In the genomic region with DNA sequence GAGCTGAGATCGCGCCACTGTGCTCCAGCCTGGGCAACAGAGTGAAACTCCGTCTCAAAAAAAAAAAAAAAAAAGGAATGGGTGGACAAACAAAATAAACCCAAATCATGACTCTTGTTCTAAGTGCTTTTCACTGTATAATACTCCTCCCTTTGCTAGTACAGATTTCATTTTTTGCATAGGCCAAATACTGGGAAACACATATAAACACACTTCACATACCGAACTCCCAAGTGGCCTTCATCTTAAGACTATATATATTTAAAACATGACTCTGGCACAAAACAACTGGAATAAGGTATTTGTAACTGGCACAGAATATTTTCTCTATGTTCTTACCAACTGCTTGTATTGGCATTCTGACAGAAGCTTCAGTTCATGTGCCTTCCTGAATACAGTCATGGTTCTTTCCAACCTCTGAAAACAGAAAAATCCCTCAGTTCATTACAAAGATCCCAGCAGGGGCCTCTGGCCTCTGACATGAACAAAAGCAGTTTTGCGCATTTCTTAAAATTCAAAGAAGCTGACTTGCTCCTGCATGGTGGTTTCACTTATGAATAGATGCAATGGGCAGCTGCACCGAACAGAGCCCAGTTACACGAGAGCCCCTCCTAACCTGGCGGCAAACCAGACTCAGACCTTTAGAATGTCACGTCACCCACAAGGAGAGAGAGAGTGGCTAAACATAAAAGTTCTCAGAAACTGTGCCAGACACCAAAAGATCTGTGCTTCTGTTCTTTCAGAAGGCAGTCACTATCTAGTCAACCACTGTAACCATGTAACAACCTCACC, we compare ENCODE assay signal across 12 cellular contexts. TPM values are rescaled to one million over a fixed set of nuclear protein-coding genes. Genes with fewer than 3 reads are reported as not detected.
A peak's percentile ranks its signal among the peaks of the same experiment; 100 is the strongest.
DNase-seq lines count a peak whose midpoint lies in the region; ATAC-seq and TF ChIP-seq lines count a peak whose summit lies in the region.
"Had no signal": no experiment of that assay in that cellular context is flagged by ENCODE, and none has a peak within 500 bp of the region (broad histone marks: within the 10 kb centered on the region; RNA-seq: fewer than 3 reads in every experiment).

No MANE protein-coding gene starts in this region.

- H3K4me3 ChIP-seq in upper lobe of left lung = no peak overlapping the region
- H3K4me3 ChIP-seq: esophagus squamous epithelium had no signal

- H3K9me3 Mint-ChIP-seq in chondrocyte (ENCODE audit: low read depth) (no peaks in the 10 kb centered on the region), osteocyte (ENCODE audit: unreplicated experiment) (no peaks in the 10 kb centered on the region)

- TF ChIP-seq CTCF in chondrocyte (IDR thresholded peaks at IDR 0.05) = no peak
- TF ChIP-seq CTCF in osteocyte (IDR thresholded peaks at IDR 0.05) = no peak
- no peak for TF ChIP-seq CTCF in upper lobe of left lung (IDR thresholded peaks at IDR 0.05)

- no peak for TF ChIP-seq POLR2A in upper lobe of left lung (IDR thresholded peaks at IDR 0.05)

- H3K27ac Mint-ChIP-seq in chondrocyte (ENCODE audit: unreplicated experiment) (peak overlapping the region; percentile 97), osteocyte (ENCODE audit: unreplicated experiment) (peak overlapping the region; percentile 96)

- H3K4me1 Mint-ChIP-seq in chondrocyte (ENCODE audit: low read depth) (peaks cover 28% of the 10 kb centered on the region), osteocyte (ENCODE audit: unreplicated experiment) (peaks cover 27% of the 10 kb centered on the region)

- in situ Hi-C loops in Caki2 (cut with HindIII; ENCODE audit: low pct_unique_long_range_greater_than_20kb, low sequenced_read_pairs) = no loop called here

- H3K27ac ChIP-seq in upper lobe of left lung = no peak overlapping the region
- H3K27ac ChIP-seq: esophagus squamous epithelium had no signal

- H3K4me1 ChIP-seq in upper lobe of left lung = no peaks in the 10 kb centered on the region
- H3K4me1 ChIP-seq: esophagus squamous epithelium had no signal

- DNase-seq in Caki2 (ENCODE audit: low read depth) (peak; percentile 20), chondrocyte (ENCODE audit: low spot score) (no peak), osteocyte (ENCODE audit: extremely low spot score, unreplicated experiment) (peak; percentile 85), RKO (ENCODE audit: low spot score) (no peak), upper lobe of left lung (no peak)
- DNase-seq in activated CD4-positive, alpha-beta T cell treated with anti-CD3 and anti-CD28 coated beads, Interleukin-2, amount 50 U/mL, for 48 hours = peak; percentile 41 to 52
- DNase-seq: activated CD4-positive, CD25-positive, alpha-beta regulatory T cell treated with anti-CD3 and anti-CD28 coated beads, Interleukin-2, amount 50 U/mL, for 72 hours; DMS 273 treated with DMSO at 0.1 percent for 48 hours; esophagus squamous epithelium; mammary epithelial cell had no signal

- peaks cover 48 to 97% (median 85%) of the 10 kb centered on the region in 4 donors for H3K36me3 ChIP-seq in upper lobe of left lung

- no peaks in the 10 kb centered on the region for H3K9me3 ChIP-seq in upper lobe of left lung
- H3K9me3 ChIP-seq: esophagus squamous epithelium had no signal

- 84 to 85% methylated on average over 9 of the region's 9 CpGs for WGBS in upper lobe of left lung, 2 donors

- ATAC-seq in HG03460 (IDR thresholded peaks at IDR 0.05; ENCODE audit: unreplicated experiment) (no peak), HG02885 (IDR thresholded peaks at IDR 0.05; ENCODE audit: poor library complexity, unreplicated experiment) (no peak), upper lobe of left lung (ENCODE audit: low FRiP score in 2 of 2) (no peak)

- peak overlapping the region; percentile 48 for H3K4me3 Mint-ChIP-seq in chondrocyte (ENCODE audit: unreplicated experiment)
- H3K4me3 Mint-ChIP-seq in osteocyte (ENCODE audit: unreplicated experiment) = peak overlapping the region; percentile 50

- H3K27me3 Mint-ChIP-seq in chondrocyte (ENCODE audit: low read depth) (no peaks in the 10 kb centered on the region), osteocyte (ENCODE audit: unreplicated experiment) (no peaks in the 10 kb centered on the region)

- TF ChIP-seq EP300 in upper lobe of left lung (IDR thresholded peaks at IDR 0.05) = no peak

- H3K27me3 ChIP-seq in upper lobe of left lung = no peaks in the 10 kb centered on the region
- H3K27me3 ChIP-seq: esophagus squamous epithelium had no signal

- H3K36me3 Mint-ChIP-seq in chondrocyte (ENCODE audit: low read depth) (peaks cover 16% of the 10 kb centered on the region), osteocyte (ENCODE audit: unreplicated experiment) (peaks cover 24% of the 10 kb centered on the region)

RNA-seq across cellular contexts. Expression of gene COPRS, which starts 19.1 kb away (rescaled TPM):
- 154 and 171 TPM in 2 replicates for total RNA-seq in Caki2 (2014; rRNA removed; shearing (Covaris generic); ENCODE audit: low replicate concordance)
- total RNA-seq in chondrocyte (40.2 to 42.6 TPM (median 42.1 TPM) in 3 replicates), osteocyte (51.2 and 52.9 TPM in 2 replicates), upper lobe of left lung (10 to 100 TPM; 13.6 to 84.8 (median 44.1) TPM)

RNA-seq across cellular contexts. Expression of gene UTP6, which starts 23.4 kb away (rescaled TPM):
- 72.1 and 77.8 TPM in 2 replicates for total RNA-seq in Caki2 (2014; rRNA removed; shearing (Covaris generic); ENCODE audit: low replicate concordance)
- total RNA-seq in chondrocyte (58.4 to 78.9 TPM (median 67.8 TPM) in 3 replicates), osteocyte (74.3 and 77.0 TPM in 2 replicates), upper lobe of left lung (10 to 100 TPM; 19.9 to 63.9 (median 40.5) TPM)

RNA-seq across cellular contexts. Expression of gene SUZ12, which starts 58.7 kb away (rescaled TPM):
- 20.4 and 22.6 TPM in 2 replicates for total RNA-seq in Caki2 (2014; rRNA removed; shearing (Covaris generic); ENCODE audit: low replicate concordance)
- total RNA-seq in chondrocyte (19.1 to 23.6 TPM (median 19.5 TPM) in 3 replicates), osteocyte (25.4 and 27.5 TPM in 2 replicates), upper lobe of left lung (10 to 100 TPM in 5 of 6 donors, 1 to 10 TPM in 1; 8.5 to 38.5 (median 18.7) TPM)

Comparison
In these comparisons a context has a peak if more than half of its experiments do, and no peak if none do; other contexts are left out.
1. DNase-seq: peak in Caki2 (single experiment), activated CD4-positive, alpha-beta T cell treated with anti-CD3 and anti-CD28 coated beads, Interleukin-2, amount 50 U/mL, for 48 hours (2 of 2) and osteocyte (single experiment); none in chondrocyte (single experiment), RKO (single experiment) and upper lobe of left lung (0 of 2).